In genomic region chr5:80147119-80147815, GRCh38 we compare ENCODE assay signal across 17 cellular contexts.
A peak's percentile ranks its signal among the peaks of the same experiment; 100 is the strongest.
DNase-seq lines count a peak whose midpoint lies in the region; FAIRE-seq and TF ChIP-seq lines count a peak whose summit lies in the region.
"Had no signal": no experiment of that assay in that cellular context is flagged by ENCODE, and none has a peak within 500 bp of the region (broad histone marks: within the 10 kb centered on the region; RNA-seq: fewer than 3 reads in every experiment).

No MANE protein-coding gene starts in this region.

- H3K23ac ChIP-seq in H1 (ENCODE audit: insufficient read length) (no peak overlapping the region), mesenchymal stem cell (ENCODE audit: low read length in 2 of 2) (no peak overlapping the region)

- H2BK5ac ChIP-seq in H1 (ENCODE audit: low read depth, low read length) (peak overlapping the region; percentile 79), mesenchymal stem cell (ENCODE audit: low read depth, low read length, poor library complexity, severe bottlenecking) (no peak overlapping the region)

- no peak overlapping the region for H3K4me3 ChIP-seq in SU-DHL-6 (ENCODE audit: insufficient read depth, low read length, poor library complexity, severe bottlenecking)
- H3K4me3 ChIP-seq in H1 (ENCODE audit: extremely low read depth in 1 of 4, insufficient read depth in 2 of 4, low read depth in 3 of 4, low read length in 4 of 4): no peak overlapping the region
- H3K4me3 ChIP-seq in mesenchymal stem cell (ENCODE audit: insufficient read depth in 1 of 2, low read depth in 1 of 2, low read length in 2 of 2): no peak overlapping the region
- H3K4me3 ChIP-seq: GM12878, HAP-1, sigmoid colon had no signal

- H3K4me2 ChIP-seq in SU-DHL-6 (ENCODE audit: low read depth, low read length, poor library complexity, severe bottlenecking) (peak overlapping the region; percentile 40), H1 (ENCODE audit: insufficient read depth in 1 of 2, low read depth in 2 of 2, low read length in 2 of 2) (no peak overlapping the region), mesenchymal stem cell (ENCODE audit: low read length, poor library complexity, severe bottlenecking) (no peak overlapping the region)

- no peak for TF ChIP-seq EP300 in H1 (IDR thresholded peaks at IDR 0.05; ENCODE audit: borderline replicate concordance in 1 of 2, low read depth in 2 of 2, low read length in 2 of 2)

- peaks cover 32% of the 10 kb centered on the region for H3K36me3 Mint-ChIP-seq in activated naive CD4-positive, alpha-beta T cell treated with anti-CD3 and anti-CD28 coated beads, Interleukin-2, amount 50 U/mL, for 24 hours

- H2BK20ac ChIP-seq in H1 (ENCODE audit: low read length): no peak overlapping the region

- DNase-seq in activated naive CD4-positive, alpha-beta T cell (lab: John Stamatoyannopoulos, UW): no peak
- no peak for DNase-seq in H1 (ENCODE audit: low read depth in 1 of 2, low spot score in 2 of 2)
- no peak for DNase-seq in substantia nigra (lab: John Stamatoyannopoulos, UW)
- no peak for DNase-seq in mesenchymal stem cell
- no peak for DNase-seq in NCI-H226
- DNase-seq in hippocampal formation (lab: John Stamatoyannopoulos, UW): no peak
- DNase-seq: islet precursor cell; NCI-H187 treated with DMSO at 0.1 percent for 48 hours; NCI-H524; PC-3; sigmoid colon; stimulated activated CD4-positive, alpha-beta T cell treated with anti-CD3 and anti-CD28 coated beads, Interleukin-2, amount 100 ng/mL, for 24 hours had no signal

- no peaks in the 10 kb centered on the region for H3K79me1 ChIP-seq in H1 (ENCODE audit: low read depth, low read length)
- no peaks in the 10 kb centered on the region for H3K79me1 ChIP-seq in mesenchymal stem cell (replicated peaks; ENCODE audit: low read length, poor library complexity, severe bottlenecking)

- H4K8ac ChIP-seq in H1 (ENCODE audit: extremely low read depth, insufficient read depth, low read length) (no peak overlapping the region), mesenchymal stem cell (ENCODE audit: low read length) (no peak overlapping the region)

- no peaks in the 10 kb centered on the region for H3K27me3 Mint-ChIP-seq in activated naive CD4-positive, alpha-beta T cell treated with anti-CD3 and anti-CD28 coated beads, Interleukin-2, amount 50 U/mL, for 24 hours

- H3K27ac ChIP-seq in SU-DHL-6 (ENCODE audit: low read depth, low read length): peak overlapping the region; percentile 93
- H3K27ac ChIP-seq in H1 (ENCODE audit: low read depth, low read length): peak overlapping the region; percentile 10; the same call in 1 of the 2 replicates
- H3K27ac ChIP-seq in substantia nigra (ENCODE audit: low read depth, low read length, poor library complexity, severe bottlenecking): peak overlapping the region; percentile 5
- H3K27ac ChIP-seq in mesenchymal stem cell (ENCODE audit: low read length, poor library complexity, severe bottlenecking): no peak overlapping the region
- H3K27ac ChIP-seq: sigmoid colon had no signal

- H2BK120ac ChIP-seq in H1 (replicated peaks; ENCODE audit: low read depth, low read length): no peak overlapping the region
- H2BK120ac ChIP-seq in mesenchymal stem cell (ENCODE audit: low read depth, low read length): no peak overlapping the region

- peak in 1 of 2 experiments; percentile 46; a peak in 1 of 3 replicates for TF ChIP-seq POLR2A in H1 (IDR thresholded peaks at IDR 0.05; ENCODE audit: control extremely low read depth in 1 of 2, low read depth in 2 of 2, low read length in 2 of 2)

- H3K27me3 ChIP-seq in SU-DHL-6 (ENCODE audit: low read length) (no peaks in the 10 kb centered on the region), H1 (replicated peaks in 1 of 4; ENCODE audit: control insufficient read depth in 3 of 4, extremely low read depth in 1 of 4, insufficient read depth in 3 of 4, low read length in 3 of 4) (no peaks in the 10 kb centered on the region), mesenchymal stem cell (ENCODE audit: control insufficient read depth in 1 of 2, insufficient read depth in 1 of 2, low read length in 2 of 2) (no peaks in the 10 kb centered on the region)
- H3K27me3 ChIP-seq: sigmoid colon had no signal

- H3K9me3 ChIP-seq in SU-DHL-6 (ENCODE audit: insufficient read depth, low read length): no peaks in the 10 kb centered on the region
- H3K9me3 ChIP-seq in H1 (ENCODE audit: insufficient read depth in 2 of 2, low read depth in 1 of 2, low read length in 1 of 2): no peaks in the 10 kb centered on the region
- H3K9me3 ChIP-seq in mesenchymal stem cell (ENCODE audit: control insufficient read depth, low read length): no peaks in the 10 kb centered on the region
- H3K9me3 ChIP-seq: HAP-1, sigmoid colon had no signal

- CTCF ChIA-PET in H1 (lab: Charles Lee; ENCODE audit: partially characterized antibody): interaction anchor here (0.9 to 2.9 kb wide), 4 partner anchors 56 to 159 kb away, joined by 3 to 8 read pairs (median 3); no protein-coding TSS in a partner anchor

- H2BK15ac ChIP-seq in H1 (ENCODE audit: low read length) (0 out of 2 replicates have a peak overlapping the region, but pooled peaks have one; percentile 23), mesenchymal stem cell (ENCODE audit: low read depth, poor library complexity, severe bottlenecking) (no peak overlapping the region)

- no peak overlapping the region for H3K4me3 Mint-ChIP-seq in activated naive CD4-positive, alpha-beta T cell treated with anti-CD3 and anti-CD28 coated beads, Interleukin-2, amount 50 U/mL, for 24 hours

- no peak overlapping the region for H2AK5ac ChIP-seq in H1 (ENCODE audit: low read depth, low read length)
- H2AK5ac ChIP-seq in mesenchymal stem cell (ENCODE audit: low read length, severe bottlenecking): no peak overlapping the region

- H3K27ac Mint-ChIP-seq in activated naive CD4-positive, alpha-beta T cell treated with anti-CD3 and anti-CD28 coated beads, Interleukin-2, amount 50 U/mL, for 24 hours: peak overlapping the region; percentile 95

- no peak overlapping the region for H4K91ac ChIP-seq in H1 (replicated peaks; ENCODE audit: insufficient read length, low read length)
- no peak overlapping the region for H4K91ac ChIP-seq in mesenchymal stem cell (ENCODE audit: low read length)

- H3K9ac ChIP-seq in SU-DHL-6 (ENCODE audit: low read length) (peak overlapping the region; percentile 23; the same call in 1 of the 2 replicates), H1 (replicated peaks in 1 of 4; ENCODE audit: extremely low read depth in 1 of 4, low read depth in 3 of 4, low read length in 3 of 4) (no peak overlapping the region), mesenchymal stem cell (ENCODE audit: low read length) (no peak overlapping the region)

- peaks cover 10 to 21% (median 17%) of the 10 kb centered on the region in 4 experiments; a peak in 6 of 7 replicates for H3K4me1 ChIP-seq in H1 (replicated peaks in 1 of 4; ENCODE audit: control insufficient read depth in 3 of 4, insufficient read depth in 4 of 4, low read length in 3 of 4)
- no peaks in the 10 kb centered on the region for H3K4me1 ChIP-seq in mesenchymal stem cell (ENCODE audit: control insufficient read depth, insufficient read depth, low read depth, low read length)

- no peaks in the 10 kb centered on the region for H3K9me3 Mint-ChIP-seq in activated naive CD4-positive, alpha-beta T cell treated with anti-CD3 and anti-CD28 coated beads, Interleukin-2, amount 50 U/mL, for 24 hours

- H4K20me1 ChIP-seq in SU-DHL-6 (ENCODE audit: low read depth, low read length) (no peaks in the 10 kb centered on the region), H1 (replicated peaks in 1 of 2; ENCODE audit: control insufficient read depth in 1 of 2, insufficient read depth in 2 of 2, low read length in 2 of 2) (no peaks in the 10 kb centered on the region)

- no peak for TF ChIP-seq RAD21 in H1 (IDR thresholded peaks at IDR 0.05 in 1 of 2, conservative IDR thresholded peaks at IDR 0.05 in 1 of 2; ENCODE audit: low read depth in 2 of 2, low read length in 2 of 2)

- TF ChIP-seq CTCF in SU-DHL-6 (IDR thresholded peaks at IDR 0.05; ENCODE audit: insufficient read depth, low read length, poor library complexity, severe bottlenecking): no peak
- no peak; a peak in 1 of 4 replicates for TF ChIP-seq CTCF in H1 (IDR thresholded peaks at IDR 0.05; ENCODE audit: control extremely low read depth in 1 of 3, insufficient read depth in 1 of 3, low read depth in 1 of 3, low read length in 3 of 3)

- POLR2A ChIA-PET in H1 (lab: Charles Lee; ENCODE audit: partially characterized antibody): interaction anchor here (1.1 kb wide), 1 partner anchor 14 kb away, joined by 4 read pairs; no protein-coding TSS in a partner anchor

- H3K56ac ChIP-seq in H1 (replicated peaks; ENCODE audit: insufficient read length, low read depth, low read length): no peak overlapping the region

- no peak overlapping the region for H3K14ac ChIP-seq in H1 (ENCODE audit: insufficient read length)
- no peak overlapping the region for H3K14ac ChIP-seq in mesenchymal stem cell (ENCODE audit: low read length in 2 of 2)

- H4K5ac ChIP-seq in H1 (ENCODE audit: insufficient read length, low read depth, low read length): no peak overlapping the region

- peaks cover 83% of the 10 kb centered on the region for H3K4me1 Mint-ChIP-seq in activated naive CD4-positive, alpha-beta T cell treated with anti-CD3 and anti-CD28 coated beads, Interleukin-2, amount 50 U/mL, for 24 hours

- H3F3A ChIP-seq in SU-DHL-6 (ENCODE audit: insufficient read depth): peaks cover 69% of the 10 kb centered on the region

- no peaks in the 10 kb centered on the region; the same call in 1 of the 2 replicates for H3K79me2 ChIP-seq in SU-DHL-6 (ENCODE audit: insufficient read depth, low read length)
- no peaks in the 10 kb centered on the region for H3K79me2 ChIP-seq in H1 (ENCODE audit: control insufficient read depth in 1 of 2, insufficient read depth in 2 of 2, low read length in 2 of 2)

- H3K36me3 ChIP-seq in SU-DHL-6 (ENCODE audit: low read length) (peaks cover 15% of the 10 kb centered on the region), H1 (ENCODE audit: control insufficient read depth in 2 of 4, insufficient read depth in 4 of 4, low read length in 3 of 4) (peaks cover 4 to 72% (median 25%) of the 10 kb centered on the region in 4 experiments; a peak in 7 of 8 replicates), mesenchymal stem cell (ENCODE audit: control insufficient read depth in 1 of 2, insufficient read depth in 2 of 2, low read depth in 1 of 2, low read length in 2 of 2) (peaks cover 4 to 62% of the 10 kb centered on the region in 2 experiments)
- H3K36me3 ChIP-seq: HAP-1 had no signal

- FAIRE-seq in H1 (lab: Jason Lieb, UNC): no peak
- FAIRE-seq: G401.6, GM12878 had no signal

- peak overlapping the region; percentile 83; the same call in 1 of the 2 replicates for H2BK12ac ChIP-seq in H1 (ENCODE audit: low read depth, low read length)
- no peak overlapping the region for H2BK12ac ChIP-seq in mesenchymal stem cell (ENCODE audit: low read length in 2 of 2)

- H3K23me2 ChIP-seq in H1 (ENCODE audit: low read depth, low read length): no peaks in the 10 kb centered on the region

- H2AFZ ChIP-seq in SU-DHL-6 (ENCODE audit: low read depth, low read length, severe bottlenecking) (no peak overlapping the region), H1 (ENCODE audit: low read length) (no peak overlapping the region), mesenchymal stem cell (ENCODE audit: low read depth, low read length) (no peak overlapping the region)

- 94% methylated on average over 9 of the region's 9 CpGs; no CpG with 5 or more reads in 1 of the 2 experiments for WGBS in H1 (ENCODE audit: extremely low coverage in 1 of 2, insufficient coverage in 1 of 2, insufficient read length in 1 of 2, insufficient replicate concordance in 2 of 2, low coverage in 1 of 2, low lambda C conversion rate in 2 of 2, missing lambda C conversion rate in 1 of 2), 2 experiments
- WGBS in mesenchymal stem cell: 95% methylated on average over 8 of the region's 9 CpGs

- H3K9me2 ChIP-seq in SU-DHL-6 (replicated peaks; ENCODE audit: insufficient read depth, low read length): no peaks in the 10 kb centered on the region

- H3K4ac ChIP-seq in H1 (replicated peaks; ENCODE audit: insufficient read length, low read depth, low read length) (no peak overlapping the region), mesenchymal stem cell (ENCODE audit: low read depth in 1 of 2, low read length in 2 of 2) (no peak overlapping the region)

- H3K18ac ChIP-seq in H1 (ENCODE audit: extremely low read depth, low read length) (peak overlapping the region; percentile 56), mesenchymal stem cell (ENCODE audit: low read depth in 1 of 2, low read length in 2 of 2) (no peak overlapping the region)
